In the genomic region with DNA sequence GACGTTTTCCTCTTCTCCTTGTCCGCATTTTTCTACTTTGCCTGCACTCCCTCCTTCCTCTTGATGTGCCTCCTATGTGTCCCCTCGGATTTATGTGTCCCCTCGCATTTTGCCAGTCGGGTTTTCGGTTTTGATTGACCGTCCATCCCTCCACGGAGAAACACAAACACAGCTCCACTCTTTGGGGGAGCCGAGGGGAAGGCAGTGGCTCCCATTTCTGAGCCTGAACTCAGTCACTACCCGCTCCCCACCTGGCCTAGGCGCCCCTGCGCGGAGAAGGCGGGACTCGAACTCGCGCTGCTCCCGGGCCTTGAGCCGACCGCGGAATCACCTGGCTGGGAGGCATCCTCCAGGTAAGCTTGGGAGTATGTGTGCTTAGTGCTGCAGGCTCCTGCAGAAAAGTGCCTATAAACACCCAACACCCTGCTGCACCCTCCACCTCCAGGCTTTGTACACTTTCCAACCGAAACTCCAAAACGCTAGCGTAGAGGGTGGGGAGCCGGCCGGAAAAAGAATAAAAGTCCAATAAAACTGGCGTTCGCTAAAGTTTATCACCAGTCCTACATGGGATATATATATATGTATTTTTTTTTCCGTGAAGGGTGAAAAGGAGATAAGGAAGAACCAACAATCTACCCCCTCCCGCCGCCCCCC, we compare ENCODE assay signal across 8 cellular contexts. TPM values are rescaled to one million over a fixed set of nuclear protein-coding genes. Genes with fewer than 3 reads are reported as not detected.
A peak's percentile ranks its signal among the peaks of the same experiment; 100 is the strongest.
DNase-seq lines count a peak whose midpoint lies in the region; ATAC-seq and TF ChIP-seq lines count a peak whose summit lies in the region.

No MANE protein-coding gene starts in this region.

- peak overlapping the region; percentile 97 for H3K4me3 Mint-ChIP-seq in activated CD4-positive, alpha-beta T cell treated with anti-CD3 and anti-CD28 coated beads, Interleukin-2, amount 10 ng/mL, durations not matched to agents 24 days and 14 days

- H3K27me3 ChIP-seq in psoas muscle (ENCODE audit: insufficient read depth in 3 of 3, low read length in 2 of 3) (peaks cover 0 to 89% (median 43%) of the 10 kb centered on the region in 3 donors), A673 (replicated peaks; ENCODE audit: insufficient read depth, low read depth, low read length, poor library complexity) (peaks cover 100% of the 10 kb centered on the region)

- ATAC-seq in psoas muscle, result no peak
- ATAC-seq in GM21529 (IDR thresholded peaks at IDR 0.05; ENCODE audit: unreplicated experiment), result no peak

- peak overlapping the region; percentile 97 for H3K27ac Mint-ChIP-seq in activated CD4-positive, alpha-beta T cell treated with anti-CD3 and anti-CD28 coated beads, Interleukin-2, amount 10 ng/mL, durations not matched to agents 24 days and 14 days

- H3K36me3 ChIP-seq in psoas muscle (ENCODE audit: insufficient read depth in 1 of 2, low read depth in 1 of 2) (no peaks in the 10 kb centered on the region), A673 (ENCODE audit: insufficient read depth, low read length, poor library complexity, severe bottlenecking) (no peaks in the 10 kb centered on the region)

- peaks cover 9% of the 10 kb centered on the region for H3K36me3 Mint-ChIP-seq in activated CD4-positive, alpha-beta T cell treated with anti-CD3 and anti-CD28 coated beads, Interleukin-2, amount 10 ng/mL, durations not matched to agents 24 days and 14 days (ENCODE audit: low read depth)

- 20 to 24% (median 22%) methylated on average over 31 of the region's 31 CpGs for WGBS in psoas muscle, 3 donors

- TF ChIP-seq CTCF in psoas muscle (IDR thresholded peaks at IDR 0.05) (no peak), A673 (conservative IDR thresholded peaks at IDR 0.05; ENCODE audit: low read depth, low read length) (no peak)

- H3K9me3 ChIP-seq in psoas muscle (no peaks in the 10 kb centered on the region), A673 (ENCODE audit: low read depth, low read length, poor library complexity, severe bottlenecking) (no peaks in the 10 kb centered on the region)

- H3K4me3 ChIP-seq in psoas muscle (peak overlapping the region; percentile 69), A673 (ENCODE audit: low read depth, low read length, poor library complexity, severe bottlenecking) (no peak overlapping the region)

- peak overlapping the region; percentile 89 for H3K27ac ChIP-seq in epithelial cell of prostate
- H3K27ac ChIP-seq in psoas muscle, result no peak overlapping the region
- no peak overlapping the region for H3K27ac ChIP-seq in A673 (ENCODE audit: low read depth, low read length, poor library complexity, severe bottlenecking)

- POLR2A ChIA-PET in A673 (lab: Charles Lee; ENCODE audit: low non-redundant PET), result no interaction called here

- DNase-seq in DMS53 (lab: John Stamatoyannopoulos, UW) (peak; percentile 97), epithelial cell of prostate (ENCODE audit: low read depth, low spot score) (no peak), psoas muscle (no peak), NCI-H526 (lab: John Stamatoyannopoulos, UW) (no peak), Ammon's horn (ENCODE audit: low spot score) (no peak), A673 (ENCODE audit: low spot score) (no peak)
- peak; percentile 84 for DNase-seq in activated CD4-positive, alpha-beta T cell treated with anti-CD3 and anti-CD28 coated beads, Interleukin-2, amount 10 ng/mL, durations not matched to agents 24 days and 14 days

- intact Hi-C loops in activated CD4-positive, alpha-beta T cell treated with anti-CD3 and anti-CD28 coated beads, Interleukin-2, amount 10 ng/mL, durations not matched to agents 24 days and 14 days (cut with micrococcal nuclease), result no loop called here
- intact Hi-C loops in psoas muscle (cut with DNase I) (no loop called here), A673 (cut with micrococcal nuclease; ENCODE audit: unreplicated experiment) (no loop called here)

- peaks cover 13% of the 10 kb centered on the region for H3K27me3 Mint-ChIP-seq in activated CD4-positive, alpha-beta T cell treated with anti-CD3 and anti-CD28 coated beads, Interleukin-2, amount 10 ng/mL, durations not matched to agents 24 days and 14 days

- H3K4me1 Mint-ChIP-seq in activated CD4-positive, alpha-beta T cell treated with anti-CD3 and anti-CD28 coated beads, Interleukin-2, amount 10 ng/mL, durations not matched to agents 24 days and 14 days, result peaks cover 24% of the 10 kb centered on the region

- H3K9me3 Mint-ChIP-seq in activated CD4-positive, alpha-beta T cell treated with anti-CD3 and anti-CD28 coated beads, Interleukin-2, amount 10 ng/mL, durations not matched to agents 24 days and 14 days, result no peaks in the 10 kb centered on the region

- H3K4me1 ChIP-seq in psoas muscle (peaks cover 42% of the 10 kb centered on the region), A673 (ENCODE audit: insufficient read depth, low read length, poor library complexity, severe bottlenecking) (peaks cover 26% of the 10 kb centered on the region)

- no TSS peak for BruUV-seq in A673 (replicated peaks; lab: Mats Ljungman, UMichigan)

- CTCF ChIA-PET in A673 (lab: Charles Lee), result no interaction called here

RNA-seq across cellular contexts. Expression of a gene that starts 3.4 kb away (rescaled TPM):
- total RNA-seq in activated CD4-positive, alpha-beta T cell treated with anti-CD3 and anti-CD28 coated beads, Interleukin-2, amount 10 ng/mL, durations not matched to agents 24 days and 14 days, result 607 and 615 TPM in 2 replicates
- total RNA-seq in psoas muscle (10 to 100 TPM in 1 of 4 donors, 1 to 10 TPM in 3; 3.3 to 10.1 (median 6.2) TPM), A673 (2021) (2.0 and 2.6 TPM in 2 replicates)
- polyA plus RNA-seq in psoas muscle, result under 1 TPM; 0.31 to 0.68 (median 0.58) TPM

RNA-seq across cellular contexts. Expression of a gene that starts 50.9 kb away (rescaled TPM):
- total RNA-seq in activated CD4-positive, alpha-beta T cell treated with anti-CD3 and anti-CD28 coated beads, Interleukin-2, amount 10 ng/mL, durations not matched to agents 24 days and 14 days, result 13.4 TPM in 2 replicates
- 10 to 100 TPM; 10.9 to 17.3 (median 11.8) TPM for total RNA-seq in psoas muscle
- polyA plus RNA-seq in psoas muscle, result 10 to 100 TPM in 1 of 3 donors, 1 to 10 TPM in 2; 6.3 to 20.0 (median 8.1) TPM
- total RNA-seq in A673 (2021), result 11.6 and 15.5 TPM in 2 replicates

Comparison
In these comparisons a context has a peak if more than half of its experiments do, and no peak if none do; other contexts are left out.
1. DNase-seq: peak in DMS53 (single experiment) and activated CD4-positive, alpha-beta T cell treated with anti-CD3 and anti-CD28 coated beads, Interleukin-2, amount 10 ng/mL, durations not matched to agents 24 days and 14 days (single experiment); none in epithelial cell of prostate (single experiment), psoas muscle (0 of 2), NCI-H526 (0 of 2), Ammon's horn (single experiment) and A673 (single experiment).
2. RNA of a gene that starts 3.4 kb away (total RNA-seq): 607 to 615 TPM in activated CD4-positive, alpha-beta T cell treated with anti-CD3 and anti-CD28 coated beads, Interleukin-2, amount 10 ng/mL, durations not matched to agents 24 days and 14 days; 3.3 to 10.1 TPM in psoas muscle and 2.0 to 2.6 TPM in A673; every median in the first group is over 10 times any median in the second.